8 cellular contexts compared by ENCODE assay signal in genomic region chr1:200737647-200738296, GRCh38. TPM values are rescaled to one million over a fixed set of nuclear protein-coding genes. Genes with fewer than 3 reads are reported as not detected.
DNase-seq lines count a peak whose midpoint lies in the region; ATAC-seq, FAIRE-seq and TF ChIP-seq lines count a peak whose summit lies in the region.

No MANE protein-coding gene starts in this region.

- H3K9ac ChIP-seq in keratinocyte (ENCODE audit: control insufficient read depth, extremely low read depth, insufficient read depth, low read length) = no peak overlapping the region

- no peaks in the 10 kb centered on the region for H3K9me1 ChIP-seq in keratinocyte (ENCODE audit: control insufficient read depth, extremely low read depth, insufficient read depth, low read length)

- TF ChIP-seq CTCF in activated B cell treated with CpG ODN at 0.5 μM for 24 hours (IDR thresholded peaks at IDR 0.05) (no peak), keratinocyte (optimal IDR thresholded peaks at IDR 0.05 in 1 of 3, IDR thresholded peaks at IDR 0.05 in 1 of 3, conservative IDR thresholded peaks at IDR 0.05 in 1 of 3; ENCODE audit: extremely low read depth in 1 of 3, insufficient read depth in 2 of 3, low read length in 3 of 3) (no peak), suprapubic skin (IDR thresholded peaks at IDR 0.05) (no peak)

- H3K4me3 ChIP-seq in keratinocyte (ENCODE audit: control insufficient read depth in 2 of 3, extremely low read depth in 1 of 3, insufficient read depth in 2 of 3, low read depth in 1 of 3, low read length in 3 of 3) (no peak overlapping the region), suprapubic skin (peak overlapping the region; percentile 94)

- dilution Hi-C loops in keratinocyte (cut with MboI; ENCODE audit: extremely low pct_ligation_motif_present, low sequenced_read_pairs) = no loop called here

- H3K9me3 Mint-ChIP-seq in activated CD4-positive, alpha-beta T cell treated with anti-CD3 and anti-CD28 coated beads, Interleukin-2, amount 10 ng/mL, durations not matched to agents 24 days and 14 days = no peaks in the 10 kb centered on the region
- no peaks in the 10 kb centered on the region for H3K9me3 Mint-ChIP-seq in activated B cell treated with CpG ODN at 0.5 μM for 24 hours

- peak overlapping the region; percentile 78 for H3K27ac Mint-ChIP-seq in activated CD4-positive, alpha-beta T cell treated with anti-CD3 and anti-CD28 coated beads, Interleukin-2, amount 10 ng/mL, durations not matched to agents 24 days and 14 days
- no peak overlapping the region for H3K27ac Mint-ChIP-seq in activated B cell treated with CpG ODN at 0.5 μM for 24 hours

- TF ChIP-seq POLR2A in suprapubic skin (IDR thresholded peaks at IDR 0.05) = no peak

- no peak for ATAC-seq in activated B cell treated with CpG ODN at 0.5 μM for 24 hours (ENCODE audit: low read depth)

- peak; percentile 59 for DNase-seq in activated CD4-positive, alpha-beta T cell treated with anti-CD3 and anti-CD28 coated beads, Interleukin-2, amount 10 ng/mL, durations not matched to agents 24 days and 14 days
- no peak for DNase-seq in activated CD4-positive, alpha-beta T cell treated with anti-CD3 and anti-CD28 coated beads, Interleukin-2, amount 50 U/mL, for 4 hours
- DNase-seq in activated B cell treated with CpG ODN at 0.5 μM for 24 hours = no peak
- no peak for DNase-seq in keratinocyte (ENCODE audit: low read depth, low spot score)
- DNase-seq in suprapubic skin (ENCODE audit: low spot score in 2 of 2) = no peak
- DNase-seq in middle frontal gyrus (ENCODE audit: extremely low spot score, low spot score) = no peak
- no peak for DNase-seq in mucosa of gallbladder (ENCODE audit: low spot score)
- no peak for DNase-seq in activated gamma-delta T cell treated with Interleukin-2 at 50 U/mL for 16 hours

- CTCF ChIA-PET in activated B cell treated with CpG ODN at 0.5 μM for 24 hours (lab: Charles Lee) = interaction anchor here (0.9 to 1.3 kb wide), 2 partner anchors 9 to 66 kb away, joined by 4 read pairs; no protein-coding TSS in a partner anchor

- no peaks in the 10 kb centered on the region for H4K20me1 ChIP-seq in keratinocyte (ENCODE audit: control insufficient read depth, extremely low read depth, insufficient read depth, low read length)

- TF ChIP-seq EP300 in suprapubic skin (IDR thresholded peaks at IDR 0.05) = no peak

- peak overlapping the region; percentile 57 for H3K27ac ChIP-seq in keratinocyte (ENCODE audit: control insufficient read depth, insufficient read depth, low read length)
- peak overlapping the region; percentile 100 for H3K27ac ChIP-seq in suprapubic skin

- peak overlapping the region; percentile 37 for H2AFZ ChIP-seq in keratinocyte (ENCODE audit: control insufficient read depth, low read length)

- FAIRE-seq in keratinocyte (lab: Jason Lieb, UNC) = no peak

- H3K4me3 Mint-ChIP-seq in activated CD4-positive, alpha-beta T cell treated with anti-CD3 and anti-CD28 coated beads, Interleukin-2, amount 10 ng/mL, durations not matched to agents 24 days and 14 days = peak overlapping the region; percentile 94
- peak overlapping the region; percentile 91 for H3K4me3 Mint-ChIP-seq in activated B cell treated with CpG ODN at 0.5 μM for 24 hours

- H3K27me3 ChIP-seq in keratinocyte (ENCODE audit: control insufficient read depth, extremely low read depth, insufficient read depth, low read length) (no peaks in the 10 kb centered on the region), suprapubic skin (no peaks in the 10 kb centered on the region)

- intact Hi-C loops in activated CD4-positive, alpha-beta T cell treated with anti-CD3 and anti-CD28 coated beads, Interleukin-2, amount 10 ng/mL, durations not matched to agents 24 days and 14 days (cut with micrococcal nuclease) = loop anchor here (2.0 kb wide), 1 partner anchor 117 kb away; the partner anchor contains the start of gene KIF14
- intact Hi-C loops in activated B cell treated with CpG ODN at 0.5 μM for 24 hours (cut with micrococcal nuclease) = loop anchor here (2.0 kb wide), 2 partner anchors 67 to 115 kb away; no protein-coding TSS in a partner anchor

- peaks cover 2% of the 10 kb centered on the region for H3K36me3 Mint-ChIP-seq in activated CD4-positive, alpha-beta T cell treated with anti-CD3 and anti-CD28 coated beads, Interleukin-2, amount 10 ng/mL, durations not matched to agents 24 days and 14 days (ENCODE audit: low read depth)
- H3K36me3 Mint-ChIP-seq in activated B cell treated with CpG ODN at 0.5 μM for 24 hours (ENCODE audit: low read depth) = peaks cover 2% of the 10 kb centered on the region

- H3K79me2 ChIP-seq in keratinocyte (ENCODE audit: control insufficient read depth, insufficient read depth, low read length) = peaks cover 33% of the 10 kb centered on the region

- H3K4me1 ChIP-seq in keratinocyte (ENCODE audit: control insufficient read depth, extremely low read depth, insufficient read depth, low read length) = peaks cover 8% of the 10 kb centered on the region
- peaks cover 36% of the 10 kb centered on the region for H3K4me1 ChIP-seq in suprapubic skin

- POLR2A ChIA-PET in activated B cell treated with CpG ODN at 0.5 μM for 24 hours (lab: Charles Lee) = interaction anchor here (1.0 to 1.4 kb wide), 2 partner anchors 68 to 116 kb away, joined by 3 to 6 read pairs; partner anchors contain the start of gene DDX59

- H3K4me1 Mint-ChIP-seq in activated CD4-positive, alpha-beta T cell treated with anti-CD3 and anti-CD28 coated beads, Interleukin-2, amount 10 ng/mL, durations not matched to agents 24 days and 14 days = peaks cover 21% of the 10 kb centered on the region
- H3K4me1 Mint-ChIP-seq in activated B cell treated with CpG ODN at 0.5 μM for 24 hours = peaks cover 17% of the 10 kb centered on the region

- H3K36me3 ChIP-seq in keratinocyte (ENCODE audit: control insufficient read depth in 2 of 2, extremely low read depth in 1 of 2, insufficient read depth in 2 of 2, low read length in 2 of 2) (peaks cover 0 to 6% of the 10 kb centered on the region in 2 experiments), suprapubic skin (no peaks in the 10 kb centered on the region)

- peak overlapping the region; percentile 62 for H3K4me2 ChIP-seq in keratinocyte (ENCODE audit: control insufficient read depth, extremely low read depth, insufficient read depth, low read depth, low read length)

- 77% methylated on average over 8 of the region's 8 CpGs for WGBS in suprapubic skin

- H3K9me3 ChIP-seq in keratinocyte (ENCODE audit: control insufficient read depth, low read depth, low read length) = no peaks in the 10 kb centered on the region
- H3K9me3 ChIP-seq in suprapubic skin = no peaks in the 10 kb centered on the region

- peaks cover 38% of the 10 kb centered on the region for H3K27me3 Mint-ChIP-seq in activated CD4-positive, alpha-beta T cell treated with anti-CD3 and anti-CD28 coated beads, Interleukin-2, amount 10 ng/mL, durations not matched to agents 24 days and 14 days
- peaks cover 19% of the 10 kb centered on the region for H3K27me3 Mint-ChIP-seq in activated B cell treated with CpG ODN at 0.5 μM for 24 hours

RNA-seq across cellular contexts. Expression of gene CAMSAP2, which starts 0.9 kb away (rescaled TPM):
- total RNA-seq in activated CD4-positive, alpha-beta T cell treated with anti-CD3 and anti-CD28 coated beads, Interleukin-2, amount 10 ng/mL, durations not matched to agents 24 days and 14 days = 1.4 and 2.5 TPM in 2 replicates
- total RNA-seq in activated B cell treated with CpG ODN at 0.5 μM for 24 hours = 0.71 and 0.86 TPM in 2 replicates
- 28.9 to 47.8 TPM (median 38.2 TPM) in 3 replicates for polyA plus RNA-seq in keratinocyte
- polyA plus RNA-seq in keratinocyte (2011; ENCODE audit: low read depth) = 76.4 TPM
- 23.1 and 45.8 TPM in 2 replicates for polyA plus RNA-seq in keratinocyte (2011; cell fraction: cytosol; rRNA removed)
- polyA plus RNA-seq in keratinocyte (2011; cell fraction: nucleus; rRNA removed) = 52.8 and 62.3 TPM in 2 replicates
- 38.7 and 42.8 TPM in 2 replicates for polyA plus RNA-seq in keratinocyte (2012; ENCODE audit: low replicate concordance)
- polyA minus RNA-seq in keratinocyte = 28.0 to 91.3 TPM (median 69.4 TPM) in 3 replicates
- 44.1 TPM for polyA minus RNA-seq in keratinocyte (2011; cell fraction: cytosol; rRNA and poly(A)+ RNA removed)
- polyA minus RNA-seq in keratinocyte (2011; cell fraction: nucleus; rRNA and poly(A)+ RNA removed) = 64.9 and 170 TPM in 2 replicates
- total RNA-seq in suprapubic skin = 10 to 100 TPM; 26.5 to 47.4 (median 33.3) TPM
- total RNA-seq in mucosa of gallbladder = 21.4 TPM
